ENCODE assay signal across 1 cellular context in the genomic region with DNA sequence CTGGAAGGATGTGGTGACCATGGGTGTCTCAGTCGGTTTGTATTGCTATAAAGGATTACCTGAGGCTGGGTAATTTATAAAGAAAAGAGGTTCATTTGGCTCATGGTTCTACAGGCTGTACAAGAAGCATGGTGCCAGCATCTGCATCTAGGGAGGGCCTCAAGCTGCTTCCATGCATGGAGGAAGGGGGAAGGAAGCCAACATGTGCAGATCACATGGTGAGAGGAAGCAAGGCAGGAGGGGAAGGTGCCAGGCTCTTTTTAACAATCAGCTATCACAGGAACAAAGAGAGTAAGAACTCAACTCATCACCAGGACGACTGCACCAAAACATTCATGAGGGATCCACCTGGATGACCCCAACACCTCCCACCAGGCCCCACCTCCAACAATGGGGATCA.
TF ChIP-seq lines count a peak whose summit lies in the region.

No MANE protein-coding gene starts in this region.

TF ChIP-seq in H1, 55 proteins besides CTCF, POLR2A, EP300 and RAD21 (continued from another document):
- TF ChIP-seq, protein P1, sequence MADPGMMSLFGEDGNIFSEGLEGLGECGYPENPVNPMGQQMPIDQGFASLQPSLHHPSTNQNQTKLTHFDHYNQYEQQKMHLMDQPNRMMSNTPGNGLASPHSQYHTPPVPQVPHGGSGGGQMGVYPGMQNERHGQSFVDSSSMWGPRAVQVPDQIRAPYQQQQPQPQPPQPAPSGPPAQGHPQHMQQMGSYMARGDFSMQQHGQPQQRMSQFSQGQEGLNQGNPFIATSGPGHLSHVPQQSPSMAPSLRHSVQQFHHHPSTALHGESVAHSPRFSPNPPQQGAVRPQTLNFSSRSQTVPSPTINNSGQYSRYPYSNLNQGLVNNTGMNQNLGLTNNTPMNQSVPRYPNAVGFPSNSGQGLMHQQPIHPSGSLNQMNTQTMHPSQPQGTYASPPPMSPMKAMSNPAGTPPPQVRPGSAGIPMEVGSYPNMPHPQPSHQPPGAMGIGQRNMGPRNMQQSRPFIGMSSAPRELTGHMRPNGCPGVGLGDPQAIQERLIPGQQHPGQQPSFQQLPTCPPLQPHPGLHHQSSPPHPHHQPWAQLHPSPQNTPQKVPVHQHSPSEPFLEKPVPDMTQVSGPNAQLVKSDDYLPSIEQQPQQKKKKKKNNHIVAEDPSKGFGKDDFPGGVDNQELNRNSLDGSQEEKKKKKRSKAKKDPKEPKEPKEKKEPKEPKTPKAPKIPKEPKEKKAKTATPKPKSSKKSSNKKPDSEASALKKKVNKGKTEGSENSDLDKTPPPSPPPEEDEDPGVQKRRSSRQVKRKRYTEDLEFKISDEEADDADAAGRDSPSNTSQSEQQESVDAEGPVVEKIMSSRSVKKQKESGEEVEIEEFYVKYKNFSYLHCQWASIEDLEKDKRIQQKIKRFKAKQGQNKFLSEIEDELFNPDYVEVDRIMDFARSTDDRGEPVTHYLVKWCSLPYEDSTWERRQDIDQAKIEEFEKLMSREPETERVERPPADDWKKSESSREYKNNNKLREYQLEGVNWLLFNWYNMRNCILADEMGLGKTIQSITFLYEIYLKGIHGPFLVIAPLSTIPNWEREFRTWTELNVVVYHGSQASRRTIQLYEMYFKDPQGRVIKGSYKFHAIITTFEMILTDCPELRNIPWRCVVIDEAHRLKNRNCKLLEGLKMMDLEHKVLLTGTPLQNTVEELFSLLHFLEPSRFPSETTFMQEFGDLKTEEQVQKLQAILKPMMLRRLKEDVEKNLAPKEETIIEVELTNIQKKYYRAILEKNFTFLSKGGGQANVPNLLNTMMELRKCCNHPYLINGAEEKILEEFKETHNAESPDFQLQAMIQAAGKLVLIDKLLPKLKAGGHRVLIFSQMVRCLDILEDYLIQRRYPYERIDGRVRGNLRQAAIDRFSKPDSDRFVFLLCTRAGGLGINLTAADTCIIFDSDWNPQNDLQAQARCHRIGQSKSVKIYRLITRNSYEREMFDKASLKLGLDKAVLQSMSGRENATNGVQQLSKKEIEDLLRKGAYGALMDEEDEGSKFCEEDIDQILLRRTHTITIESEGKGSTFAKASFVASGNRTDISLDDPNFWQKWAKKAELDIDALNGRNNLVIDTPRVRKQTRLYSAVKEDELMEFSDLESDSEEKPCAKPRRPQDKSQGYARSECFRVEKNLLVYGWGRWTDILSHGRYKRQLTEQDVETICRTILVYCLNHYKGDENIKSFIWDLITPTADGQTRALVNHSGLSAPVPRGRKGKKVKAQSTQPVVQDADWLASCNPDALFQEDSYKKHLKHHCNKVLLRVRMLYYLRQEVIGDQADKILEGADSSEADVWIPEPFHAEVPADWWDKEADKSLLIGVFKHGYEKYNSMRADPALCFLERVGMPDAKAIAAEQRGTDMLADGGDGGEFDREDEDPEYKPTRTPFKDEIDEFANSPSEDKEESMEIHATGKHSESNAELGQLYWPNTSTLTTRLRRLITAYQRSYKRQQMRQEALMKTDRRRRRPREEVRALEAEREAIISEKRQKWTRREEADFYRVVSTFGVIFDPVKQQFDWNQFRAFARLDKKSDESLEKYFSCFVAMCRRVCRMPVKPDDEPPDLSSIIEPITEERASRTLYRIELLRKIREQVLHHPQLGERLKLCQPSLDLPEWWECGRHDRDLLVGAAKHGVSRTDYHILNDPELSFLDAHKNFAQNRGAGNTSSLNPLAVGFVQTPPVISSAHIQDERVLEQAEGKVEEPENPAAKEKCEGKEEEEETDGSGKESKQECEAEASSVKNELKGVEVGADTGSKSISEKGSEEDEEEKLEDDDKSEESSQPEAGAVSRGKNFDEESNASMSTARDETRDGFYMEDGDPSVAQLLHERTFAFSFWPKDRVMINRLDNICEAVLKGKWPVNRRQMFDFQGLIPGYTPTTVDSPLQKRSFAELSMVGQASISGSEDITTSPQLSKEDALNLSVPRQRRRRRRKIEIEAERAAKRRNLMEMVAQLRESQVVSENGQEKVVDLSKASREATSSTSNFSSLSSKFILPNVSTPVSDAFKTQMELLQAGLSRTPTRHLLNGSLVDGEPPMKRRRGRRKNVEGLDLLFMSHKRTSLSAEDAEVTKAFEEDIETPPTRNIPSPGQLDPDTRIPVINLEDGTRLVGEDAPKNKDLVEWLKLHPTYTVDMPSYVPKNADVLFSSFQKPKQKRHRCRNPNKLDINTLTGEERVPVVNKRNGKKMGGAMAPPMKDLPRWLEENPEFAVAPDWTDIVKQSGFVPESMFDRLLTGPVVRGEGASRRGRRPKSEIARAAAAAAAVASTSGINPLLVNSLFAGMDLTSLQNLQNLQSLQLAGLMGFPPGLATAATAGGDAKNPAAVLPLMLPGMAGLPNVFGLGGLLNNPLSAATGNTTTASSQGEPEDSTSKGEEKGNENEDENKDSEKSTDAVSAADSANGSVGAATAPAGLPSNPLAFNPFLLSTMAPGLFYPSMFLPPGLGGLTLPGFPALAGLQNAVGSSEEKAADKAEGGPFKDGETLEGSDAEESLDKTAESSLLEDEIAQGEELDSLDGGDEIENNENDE (IDR thresholded peaks at IDR 0.05; ENCODE audit: insufficient replicate concordance, low read length): no peak
- TF ChIP-seq SP2 (IDR thresholded peaks at IDR 0.05; ENCODE audit: low read length) (no peak), CTBP2 (IDR thresholded peaks at IDR 0.05; ENCODE audit: borderline replicate concordance, insufficient read depth, insufficient read length, low read length) (no peak), HDAC2 (IDR thresholded peaks at IDR 0.05; ENCODE audit: borderline replicate concordance in 1 of 2, low read depth in 2 of 2, low read length in 2 of 2) (no peak)
